15 cellular contexts compared by ENCODE assay signal in the genomic region with DNA sequence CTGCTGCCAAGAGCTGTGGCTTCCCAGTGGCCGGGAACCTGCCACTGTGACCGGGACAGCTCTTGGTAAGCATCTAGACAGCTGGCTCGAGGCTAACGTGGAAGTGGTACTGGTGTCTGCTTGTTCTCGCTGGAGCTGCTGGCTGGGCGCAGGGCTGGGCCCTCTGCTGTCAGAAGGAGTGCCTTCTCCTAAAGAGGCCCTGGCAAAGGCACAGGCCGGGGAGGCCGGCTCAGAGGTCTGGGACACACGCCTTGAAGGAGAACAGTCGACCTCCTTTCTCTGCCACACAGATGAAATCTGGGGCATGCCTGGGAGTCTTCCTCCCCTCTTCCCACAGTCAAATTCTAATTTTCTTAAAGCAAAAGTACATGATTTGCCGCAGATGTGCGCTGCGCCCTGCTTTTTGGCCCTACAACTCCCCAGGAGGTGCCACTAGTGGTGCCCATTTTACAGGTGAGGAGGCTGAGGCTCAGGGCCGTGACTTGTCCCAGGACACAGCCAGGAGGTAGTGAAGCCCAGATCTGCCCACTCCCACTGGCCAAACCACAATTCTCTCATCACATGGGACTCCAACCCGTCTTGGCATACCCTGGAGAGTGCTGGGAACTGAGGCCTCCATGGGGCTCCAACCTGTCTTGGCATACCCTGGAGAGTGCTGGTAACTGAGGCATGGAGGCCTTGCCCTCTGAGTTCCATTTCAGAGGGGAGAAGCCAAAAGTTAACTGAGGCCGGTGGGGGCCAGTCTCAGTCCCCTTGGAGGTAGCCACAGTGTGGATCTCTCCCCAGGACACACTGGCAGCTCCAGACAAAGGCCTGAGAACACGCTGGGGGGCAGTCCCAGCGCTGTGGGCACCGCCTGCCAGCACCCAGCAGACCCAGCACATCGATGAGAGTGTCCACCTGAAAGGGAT. TPM values are rescaled to one million over a fixed set of nuclear protein-coding genes. Genes with fewer than 3 reads are reported as not detected.
DNase-seq lines count a peak whose midpoint lies in the region; ATAC-seq and TF ChIP-seq lines count a peak whose summit lies in the region.
"Had no signal": no experiment of that assay in that cellular context is flagged by ENCODE, and none has a peak within 500 bp of the region (broad histone marks: within the 10 kb centered on the region; RNA-seq: fewer than 3 reads in every experiment).

No MANE protein-coding gene starts in this region.

- H2BK5ac ChIP-seq in neuronal stem cell (ENCODE audit: low read length) = peak overlapping the region; percentile 1

- H3K4me1 Mint-ChIP-seq in glutamatergic neuron (ENCODE audit: low read depth, unreplicated experiment) (peaks cover 2% of the 10 kb centered on the region), MCF 10A (ENCODE audit: insufficient read depth, unreplicated experiment) (no peaks in the 10 kb centered on the region)

- H3K9ac ChIP-seq in neuronal stem cell (ENCODE audit: low read depth, low read length, poor library complexity) = no peak overlapping the region

- no peaks in the 10 kb centered on the region for H3K79me1 ChIP-seq in neuronal stem cell (ENCODE audit: low read depth, low read length)

- H3K27me3 Mint-ChIP-seq in glutamatergic neuron (ENCODE audit: unreplicated experiment) (no peaks in the 10 kb centered on the region), MCF 10A (ENCODE audit: insufficient read depth, unreplicated experiment) (peaks cover 13% of the 10 kb centered on the region)

- H2AK5ac ChIP-seq in neuronal stem cell (ENCODE audit: low read depth, low read length) = peak overlapping the region; percentile 99

- TF ChIP-seq CTCF in glutamatergic neuron (IDR thresholded peaks at IDR 0.05; ENCODE audit: partially characterized antibody, unreplicated experiment) (no peak), MCF 10A (IDR thresholded peaks at IDR 0.05; ENCODE audit: unreplicated experiment) (no peak)

- H3K4me3 ChIP-seq in neuronal stem cell (ENCODE audit: low read length in 2 of 2) (no peak overlapping the region), aorta (ENCODE audit: low read length in 2 of 2) (no peak overlapping the region)

- H3K4me1 ChIP-seq in neuronal stem cell (ENCODE audit: control insufficient read depth in 2 of 2, insufficient read depth in 1 of 2, low read depth in 1 of 2, low read length in 2 of 2) = peaks cover 0 to 11% of the 10 kb centered on the region in 2 donors
- H3K4me1 ChIP-seq in aorta (ENCODE audit: control insufficient read depth in 1 of 2, insufficient read depth in 2 of 2, low read length in 2 of 2) = no peaks in the 10 kb centered on the region

- no TSS peak for BruUV-seq in MCF 10A (replicated peaks; lab: Mats Ljungman, UMichigan)

- H3K27me3 ChIP-seq in neuronal stem cell (ENCODE audit: control insufficient read depth in 3 of 3, insufficient read depth in 3 of 3, low read depth in 1 of 3, low read length in 3 of 3) (peaks cover 0 to 30% (median 0%) of the 10 kb centered on the region in 3 experiments), aorta (ENCODE audit: control insufficient read depth in 1 of 2, insufficient read depth in 2 of 2, low read length in 1 of 2) (no peaks in the 10 kb centered on the region)
- H3K27me3 ChIP-seq: BE2C had no signal

- H3K36me3 Mint-ChIP-seq in glutamatergic neuron (ENCODE audit: unreplicated experiment) = peaks cover 4% of the 10 kb centered on the region
- no peaks in the 10 kb centered on the region for H3K36me3 Mint-ChIP-seq in MCF 10A (ENCODE audit: insufficient read depth, unreplicated experiment)
- H3K36me3 Mint-ChIP-seq: CD8-positive, alpha-beta T cell had no signal

- intact Hi-C loops in aorta (cut with DNase I) = no loop called here
- intact Hi-C loops in MCF 10A (cut with micrococcal nuclease) = no loop called here

- H3K9me3 Mint-ChIP-seq in glutamatergic neuron (ENCODE audit: unreplicated experiment) = peaks cover 4% of the 10 kb centered on the region
- H3K9me3 Mint-ChIP-seq in MCF 10A (ENCODE audit: unreplicated experiment) = no peaks in the 10 kb centered on the region

- H3K4me3 Mint-ChIP-seq in glutamatergic neuron (ENCODE audit: unreplicated experiment) (no peak overlapping the region), MCF 10A (ENCODE audit: unreplicated experiment) (no peak overlapping the region)
- H3K4me3 Mint-ChIP-seq: CD8-positive, alpha-beta T cell; HFFc6 had no signal

- H3K27ac Mint-ChIP-seq in glutamatergic neuron (ENCODE audit: unreplicated experiment) = no peak overlapping the region
- no peak overlapping the region for H3K27ac Mint-ChIP-seq in MCF 10A (ENCODE audit: low read depth, unreplicated experiment)
- H3K27ac Mint-ChIP-seq: CD8-positive, alpha-beta T cell; HFFc6 had no signal

- DNase-seq in glutamatergic neuron (peak; percentile 15), islet precursor cell (peak; percentile 44), neuronal stem cell (ENCODE audit: low spot score) (no peak), aorta (peak; percentile 33 to 69), NCI-H2081 treated with DMSO at 0.1 percent for 48 hours (lab: John Stamatoyannopoulos, UW) (no peak), amniotic stem cell (lab: John Stamatoyannopoulos, UW) (no peak), MCF 10A (ENCODE audit: unreplicated experiment) (no peak)
- DNase-seq: BE2C, GOT3, HFFc6, MM.1S, NCI-H1105, NCI-H187, NCI-H510A treated with DMSO at 0.1 percent for 48 hours had no signal

- H3K27ac ChIP-seq in neuronal stem cell (replicated peaks; ENCODE audit: low read length) = no peak overlapping the region
- no peak overlapping the region for H3K27ac ChIP-seq in aorta (ENCODE audit: low read depth in 1 of 2, low read length in 2 of 2)

- H2BK15ac ChIP-seq in neuronal stem cell (ENCODE audit: low read length) = peak overlapping the region; percentile 75

- H3K18ac ChIP-seq in neuronal stem cell (ENCODE audit: low read length) = peak overlapping the region; percentile 96

- H4K8ac ChIP-seq in neuronal stem cell (ENCODE audit: low read depth, low read length) = no peak overlapping the region

- POLR2A ChIA-PET in MCF 10A (lab: Yijun Ruan, JAX) = no interaction called here

- peak overlapping the region; percentile 68 for H3K23ac ChIP-seq in neuronal stem cell (ENCODE audit: low read depth, low read length, poor library complexity)

- no peaks in the 10 kb centered on the region for H3K36me3 ChIP-seq in neuronal stem cell (replicated peaks in 1 of 2; ENCODE audit: control insufficient read depth in 2 of 2, insufficient read depth in 2 of 2, low read length in 2 of 2)
- no peaks in the 10 kb centered on the region for H3K36me3 ChIP-seq in aorta (ENCODE audit: control insufficient read depth in 1 of 2, insufficient read depth in 2 of 2, low read length in 1 of 2)
- H3K36me3 ChIP-seq: BE2C had no signal

- ATAC-seq in aorta (ENCODE audit: low FRiP score) = no peak
- ATAC-seq: CD8-positive, alpha-beta T cell had no signal

- peak overlapping the region; percentile 39 for H3K14ac ChIP-seq in neuronal stem cell (ENCODE audit: low read length)

- peak overlapping the region; percentile 72 for H4K91ac ChIP-seq in neuronal stem cell (ENCODE audit: low read depth, low read length, poor library complexity)

- H3K4me2 ChIP-seq in neuronal stem cell (ENCODE audit: insufficient read depth, low read length, poor library complexity, severe bottlenecking) = no peak overlapping the region

- H2BK120ac ChIP-seq in neuronal stem cell (ENCODE audit: low read depth, low read length) = peak overlapping the region; percentile 67

- H3K4ac ChIP-seq in neuronal stem cell (ENCODE audit: low read length) = no peak overlapping the region

- peak overlapping the region; percentile 46 for H2BK12ac ChIP-seq in neuronal stem cell (ENCODE audit: low read length)

- no CpG with 5 or more reads among the region's 20 CpGs for WGBS in neuronal stem cell (ENCODE audit: extremely low coverage in 2 of 2, insufficient read length in 2 of 2, insufficient replicate concordance in 1 of 2), 2 donors
- 96 to 97% methylated on average over 20 of the region's 20 CpGs for WGBS in aorta, 2 donors

- CTCF ChIA-PET in MCF 10A (lab: Yijun Ruan, JAX) = no interaction called here

- no peak overlapping the region for H2AFZ ChIP-seq in neuronal stem cell (ENCODE audit: low read length)

- peaks cover 0 to 3% of the 10 kb centered on the region in 2 donors for H3K9me3 ChIP-seq in neuronal stem cell (replicated peaks in 1 of 2; ENCODE audit: control insufficient read depth in 2 of 2, insufficient read depth in 1 of 2, low read depth in 1 of 2, low read length in 2 of 2)
- H3K9me3 ChIP-seq in aorta (ENCODE audit: control insufficient read depth, low read length) = peaks cover 4% of the 10 kb centered on the region
- H3K9me3 ChIP-seq: BE2C had no signal

RNA-seq across cellular contexts. Expression of a gene that starts 12.0 kb away (rescaled TPM):
- total RNA-seq in glutamatergic neuron (ENCODE audit: unreplicated experiment) (20.5 TPM), aorta (10 to 100 TPM; 47.5 to 67.8 TPM), MCF 10A (2022) (57.7 and 65.5 TPM in 2 replicates)
- 36.1 TPM for polyA plus RNA-seq in neuronal stem cell (2013, experiment 1 of 2)
- polyA plus RNA-seq in neuronal stem cell (2013, experiment 2 of 2) = 36.3 TPM
- 10 to 100 TPM; 17.7 to 18.0 TPM for polyA plus RNA-seq in aorta

Comparison
In these comparisons a context has a peak if more than half of its experiments do, and no peak if none do; other contexts are left out.
1. DNase-seq: peak in glutamatergic neuron (single experiment), islet precursor cell (single experiment) and aorta (2 of 2); none in neuronal stem cell (single experiment), NCI-H2081 treated with DMSO at 0.1 percent for 48 hours (single experiment), amniotic stem cell (single experiment) and MCF 10A (single experiment).